15 cellular contexts compared by ENCODE assay signal in genomic region chr17:13561606-13562270, GRCh38. TPM values are rescaled to one million over a fixed set of nuclear protein-coding genes. Genes with fewer than 3 reads are reported as not detected.
DNase-seq lines count a peak whose midpoint lies in the region; ATAC-seq and TF ChIP-seq lines count a peak whose summit lies in the region.
"Had no signal": no experiment of that assay in that cellular context is flagged by ENCODE, and none has a peak within 500 bp of the region (broad histone marks: within the 10 kb centered on the region; RNA-seq: fewer than 3 reads in every experiment).

No MANE protein-coding gene starts in this region.

- peaks cover 4% of the 10 kb centered on the region for H3K27me3 Mint-ChIP-seq in CD4-positive, alpha-beta T cell
- H3K27me3 Mint-ChIP-seq in activated naive CD4-positive, alpha-beta T cell treated with anti-CD3 and anti-CD28 coated beads, Interleukin-2, amount 10 ng/mL, durations not matched to agents 7 days and 5 days = no peaks in the 10 kb centered on the region

- intact Hi-C loops in CD4-positive, alpha-beta T cell (cut with DNase I, micrococcal nuclease) = no loop called here

- H3K36me3 Mint-ChIP-seq in CD4-positive, alpha-beta T cell (ENCODE audit: low read depth) = no peaks in the 10 kb centered on the region
- H3K36me3 Mint-ChIP-seq in activated naive CD4-positive, alpha-beta T cell treated with anti-CD3 and anti-CD28 coated beads, Interleukin-2, amount 10 ng/mL, durations not matched to agents 7 days and 5 days = no peaks in the 10 kb centered on the region

- H3K27ac Mint-ChIP-seq in CD4-positive, alpha-beta T cell = no peak overlapping the region
- H3K27ac Mint-ChIP-seq in activated naive CD4-positive, alpha-beta T cell treated with anti-CD3 and anti-CD28 coated beads, Interleukin-2, amount 10 ng/mL, durations not matched to agents 7 days and 5 days = no peak overlapping the region
- H3K27ac Mint-ChIP-seq: neural progenitor cell had no signal

- H3K27me3 ChIP-seq in CD4-positive, alpha-beta T cell (ENCODE audit: control insufficient read depth, insufficient read depth, low read length) = no peaks in the 10 kb centered on the region
- H3K27me3 ChIP-seq: adrenal gland, foreskin keratinocyte, neural progenitor cell, tibial nerve had no signal

- no peaks in the 10 kb centered on the region for H3K9me3 Mint-ChIP-seq in CD4-positive, alpha-beta T cell
- no peaks in the 10 kb centered on the region for H3K9me3 Mint-ChIP-seq in activated naive CD4-positive, alpha-beta T cell treated with anti-CD3 and anti-CD28 coated beads, Interleukin-2, amount 10 ng/mL, durations not matched to agents 7 days and 5 days

- H3K4me3 ChIP-seq in HFF-Myc (replicated peaks; ENCODE audit: low read depth, low read length) = peak overlapping the region; percentile 9; the same call in 1 of the 2 replicates
- H3K4me3 ChIP-seq: adrenal gland, neural progenitor cell, tibial nerve had no signal

- DNase-seq in HFF-Myc (ENCODE audit: extremely low read depth, low read depth) (no peak), islet precursor cell (peak; percentile 61), smooth muscle cell of the brain vasculature (ENCODE audit: low read depth, low spot score) (peak; percentile 63)
- DNase-seq in CD4-positive, alpha-beta T cell = no peak
- no peak for DNase-seq in activated naive CD4-positive, alpha-beta T cell treated with anti-CD3 and anti-CD28 coated beads, Interleukin-2, amount 10 ng/mL, durations not matched to agents 7 days and 5 days
- DNase-seq: activated CD4-positive, CD25-positive, alpha-beta regulatory T cell treated with anti-CD3 and anti-CD28 coated beads, Interleukin-2, amount 50 U/mL, for 72 hours; NCI-H1436 treated with DMSO at 0.1 percent for 48 hours; NCI-H526 had no signal

- no peaks in the 10 kb centered on the region for H3K9me3 ChIP-seq in CD4-positive, alpha-beta T cell (ENCODE audit: control insufficient read depth, low read length)
- H3K9me3 ChIP-seq: adrenal gland had no signal

- TF ChIP-seq CTCF in HFF-Myc (IDR thresholded peaks at IDR 0.05; ENCODE audit: low read depth, low read length, missing control alignments) = no peak
- no peak for TF ChIP-seq CTCF in CD4-positive, alpha-beta T cell (IDR thresholded peaks at IDR 0.05)

- POLR2A ChIA-PET in CD4-positive, alpha-beta T cell (lab: Charles Lee) = no interaction called here

- peak; percentile 41 for ATAC-seq in SK-N-SH treated with all-trans-retinoic acid at 6 μM for 48 hours
- no peak for ATAC-seq in CD4-positive, alpha-beta T cell (ENCODE audit: poor library complexity)
- ATAC-seq in HG02623 (IDR thresholded peaks at IDR 0.05; ENCODE audit: unreplicated experiment) = no peak
- no peak for ATAC-seq in GM21576 (IDR thresholded peaks at IDR 0.05; ENCODE audit: unreplicated experiment)

- H3K4me1 Mint-ChIP-seq in CD4-positive, alpha-beta T cell (ENCODE audit: low read depth) = peaks cover 4% of the 10 kb centered on the region
- H3K4me1 Mint-ChIP-seq in activated naive CD4-positive, alpha-beta T cell treated with anti-CD3 and anti-CD28 coated beads, Interleukin-2, amount 10 ng/mL, durations not matched to agents 7 days and 5 days = peaks cover 7% of the 10 kb centered on the region

- H3K27ac ChIP-seq in CD4-positive, alpha-beta T cell (ENCODE audit: low read depth, low read length) = no peak overlapping the region
- H3K27ac ChIP-seq: foreskin keratinocyte, neural progenitor cell, tibial nerve had no signal

- CTCF ChIA-PET in CD4-positive, alpha-beta T cell (lab: Charles Lee) = no interaction called here
- CTCF ChIA-PET in activated naive CD4-positive, alpha-beta T cell treated with anti-CD3 and anti-CD28 coated beads, Interleukin-2, amount 10 ng/mL, durations not matched to agents 7 days and 5 days (lab: Charles Lee) = no interaction called here

- H3K4me3 Mint-ChIP-seq in CD4-positive, alpha-beta T cell = no peak overlapping the region
- no peak overlapping the region for H3K4me3 Mint-ChIP-seq in activated naive CD4-positive, alpha-beta T cell treated with anti-CD3 and anti-CD28 coated beads, Interleukin-2, amount 10 ng/mL, durations not matched to agents 7 days and 5 days
- H3K4me3 Mint-ChIP-seq: neural progenitor cell had no signal

TF ChIP-seq in SK-N-SH treated with all-trans-retinoic acid at 6 μM for 48 hours, 23 proteins besides CTCF, POLR2A, EP300 and RAD21:
- TF ChIP-seq SNAI2 (CRISPR knock-in tag; IDR thresholded peaks at IDR 0.05) = no peak
- no peak for TF ChIP-seq ZNF70 (CRISPR knock-in tag; IDR thresholded peaks at IDR 0.05)
- no peak for TF ChIP-seq PPARA (CRISPR knock-in tag; IDR thresholded peaks at IDR 0.05; ENCODE audit: borderline replicate concordance)
- no peak for TF ChIP-seq ISL1 (CRISPR knock-in tag; IDR thresholded peaks at IDR 0.05)
- no peak for TF ChIP-seq ZC3H10 (CRISPR knock-in tag; IDR thresholded peaks at IDR 0.05)
- TF ChIP-seq CSRNP3 (CRISPR knock-in tag; IDR thresholded peaks at IDR 0.05) = no peak
- no peak for TF ChIP-seq CSDC2 (CRISPR knock-in tag; IDR thresholded peaks at IDR 0.05)
- no peak for TF ChIP-seq ZFP30 (CRISPR knock-in tag; IDR thresholded peaks at IDR 0.05)
- TF ChIP-seq ZNF8 (CRISPR knock-in tag; IDR thresholded peaks at IDR 0.05) = no peak
- TF ChIP-seq BACH2 (CRISPR knock-in tag; IDR thresholded peaks at IDR 0.05; ENCODE audit: borderline replicate concordance) = no peak
- no peak for TF ChIP-seq TOX (CRISPR knock-in tag; IDR thresholded peaks at IDR 0.05; ENCODE audit: borderline replicate concordance)
- no peak for TF ChIP-seq OSR1 (CRISPR knock-in tag; IDR thresholded peaks at IDR 0.05)
- no peak for TF ChIP-seq RARB (CRISPR knock-in tag; IDR thresholded peaks at IDR 0.05)

RNA-seq across cellular contexts. Expression of gene HS3ST3A1, which starts 40.0 kb away (rescaled TPM):
- total RNA-seq in CD4-positive, alpha-beta T cell = 1 to 10 TPM in 1 of 2 experiments, under 1 TPM in 1; 0.22 to 1.2 TPM

Comparison
In these comparisons a context has a peak if more than half of its experiments do, and no peak if none do; other contexts are left out.
1. DNase-seq: peak in islet precursor cell (single experiment) and smooth muscle cell of the brain vasculature (single experiment); none in HFF-Myc (single experiment), CD4-positive, alpha-beta T cell (0 of 10) and activated naive CD4-positive, alpha-beta T cell treated with anti-CD3 and anti-CD28 coated beads, Interleukin-2, amount 10 ng/mL, durations not matched to agents 7 days and 5 days (single experiment).